8 cellular contexts compared by ENCODE assay signal in the genomic region with DNA sequence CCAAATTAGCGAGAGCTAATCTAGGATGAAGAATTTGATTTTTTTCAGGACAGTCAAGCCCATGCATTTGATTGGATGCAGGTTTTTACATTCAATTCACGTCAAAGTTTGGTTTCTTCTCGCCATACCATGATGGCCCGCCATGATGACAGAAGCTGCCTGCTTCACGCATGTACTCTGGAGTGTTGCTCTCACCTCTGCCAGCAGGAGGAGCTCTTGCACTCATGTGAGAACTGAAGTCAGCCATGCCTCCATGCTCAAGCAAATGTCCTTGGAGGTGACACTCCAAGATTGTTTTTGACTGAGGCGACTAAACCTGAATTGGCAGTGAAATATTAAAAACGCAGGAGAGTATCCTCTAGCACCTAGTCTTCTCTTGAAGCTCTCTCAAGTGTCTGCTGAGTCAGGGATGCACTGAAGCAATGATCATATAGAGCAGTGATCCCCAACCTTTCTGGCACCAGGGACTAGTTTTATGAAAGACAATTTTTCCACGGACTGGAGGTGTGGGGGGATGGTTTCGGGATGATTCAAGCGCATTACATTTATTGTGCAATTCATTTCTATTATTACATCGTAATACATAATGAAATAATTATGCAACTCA.
DNase-seq lines count a peak whose midpoint lies in the region; ATAC-seq lines count a peak whose summit lies in the region.

No MANE protein-coding gene starts in this region.

- no peak overlapping the region for H3K4me3 ChIP-seq in SJSA1
- H3K4me3 ChIP-seq in adipocyte (ENCODE audit: low read length): no peak overlapping the region

- H3K9ac ChIP-seq in adipocyte (ENCODE audit: low read length): no peak overlapping the region

- no peaks in the 10 kb centered on the region for H3K27me3 ChIP-seq in SJSA1 (replicated peaks)
- no peaks in the 10 kb centered on the region for H3K27me3 ChIP-seq in adipocyte (replicated peaks; ENCODE audit: control insufficient read depth, insufficient read depth, low read length)

- H3K36me3 ChIP-seq in SJSA1: no peaks in the 10 kb centered on the region
- H3K36me3 ChIP-seq in adipocyte (ENCODE audit: control insufficient read depth, insufficient read depth, low read length, severe bottlenecking): no peaks in the 10 kb centered on the region

- DNase-seq in GDM1 (lab: John Stamatoyannopoulos, UW) (peak; percentile 71), HK-2 (ENCODE audit: unreplicated experiment) (peak; percentile 72), SJSA1 (ENCODE audit: low read depth in 1 of 2, low spot score in 2 of 2) (peak; percentile 23 to 70), adipocyte (ENCODE audit: low read depth) (peak; percentile 31), iPS-NIHi7 (ENCODE audit: extremely low spot score) (peak; percentile 77), NCI-H2029 treated with DMSO at 0.1 percent for 48 hours (lab: John Stamatoyannopoulos, UW) (no peak)
- peak; percentile 62 to 65 for DNase-seq in stimulated activated CD4-positive, alpha-beta T cell treated with anti-CD3 and anti-CD28 coated beads, Interleukin-4, amount 100 ng/mL, for 48 hours (ENCODE audit: low read depth in 2 of 2)

- H3K27ac ChIP-seq in SJSA1: no peak overlapping the region

- H3K9me3 ChIP-seq in SJSA1 (replicated peaks) (no peaks in the 10 kb centered on the region), adipocyte (ENCODE audit: control insufficient read depth, low read length) (no peaks in the 10 kb centered on the region)

- H3K4me1 ChIP-seq in SJSA1 (replicated peaks): no peaks in the 10 kb centered on the region
- no peaks in the 10 kb centered on the region for H3K4me1 ChIP-seq in adipocyte (ENCODE audit: control insufficient read depth, insufficient read depth, low read length)

- ATAC-seq in GM21390 (IDR thresholded peaks at IDR 0.05; ENCODE audit: unreplicated experiment): peak; percentile 99
